ENCODE assay signal across 1 cellular context in genomic region chr10:5561704-5562645, GRCh38.
TF ChIP-seq lines count a peak whose summit lies in the region.

No MANE protein-coding gene starts in this region.

TF ChIP-seq in K562, 482 proteins besides CTCF, POLR2A, EP300 and RAD21:
- no peak for TF ChIP-seq TOE1 (IDR thresholded peaks at IDR 0.05; ENCODE audit: borderline replicate concordance)
- TF ChIP-seq TOE1 (CRISPR knock-in tag; IDR thresholded peaks at IDR 0.05; ENCODE audit: borderline replicate concordance, low read depth): no peak
